1 cellular context compared by ENCODE assay signal in the genomic region with DNA sequence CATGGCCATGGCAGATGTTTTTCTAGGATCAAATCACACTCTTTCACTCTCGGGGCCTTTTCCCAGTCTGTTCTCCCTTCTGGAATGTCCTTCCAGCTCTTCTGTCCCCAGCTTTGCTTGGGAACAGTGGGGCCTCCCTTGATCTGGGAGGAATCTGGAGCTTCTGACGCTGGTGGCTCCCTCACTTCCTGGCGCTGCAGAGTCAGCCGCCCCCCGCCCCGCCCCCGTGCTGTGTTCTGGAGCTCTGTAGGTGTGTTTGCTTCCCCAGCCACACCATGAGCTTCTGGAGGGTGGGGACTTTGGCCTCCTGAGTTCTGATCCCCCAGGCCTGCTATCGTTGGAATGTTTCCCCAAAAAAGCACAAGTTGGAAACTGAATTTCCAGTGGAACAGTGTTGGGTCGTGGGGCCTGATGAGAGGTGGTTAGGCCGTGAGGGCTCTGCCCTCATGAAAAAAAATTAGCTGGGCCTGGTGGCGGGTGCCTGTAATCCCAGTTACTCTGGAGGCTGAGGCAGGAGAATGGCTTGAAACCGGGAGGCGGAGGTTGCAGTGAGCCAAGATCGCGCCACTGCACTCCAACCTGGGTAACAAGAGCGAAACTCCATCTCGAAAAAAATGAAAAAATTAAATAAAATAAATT.
TF ChIP-seq lines count a peak whose summit lies in the region.

No MANE protein-coding gene starts in this region.

TF ChIP-seq in HEK293, 187 proteins besides CTCF, POLR2A, EP300 and RAD21 (continued from another document):
- TF ChIP-seq, protein P1, sequence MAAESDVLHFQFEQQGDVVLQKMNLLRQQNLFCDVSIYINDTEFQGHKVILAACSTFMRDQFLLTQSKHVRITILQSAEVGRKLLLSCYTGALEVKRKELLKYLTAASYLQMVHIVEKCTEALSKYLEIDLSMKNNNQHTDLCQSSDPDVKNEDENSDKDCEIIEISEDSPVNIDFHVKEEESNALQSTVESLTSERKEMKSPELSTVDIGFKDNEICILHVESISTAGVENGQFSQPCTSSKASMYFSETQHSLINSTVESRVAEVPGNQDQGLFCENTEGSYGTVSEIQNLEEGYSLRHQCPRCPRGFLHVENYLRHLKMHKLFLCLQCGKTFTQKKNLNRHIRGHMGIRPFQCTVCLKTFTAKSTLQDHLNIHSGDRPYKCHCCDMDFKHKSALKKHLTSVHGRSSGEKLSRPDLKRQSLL (tag by site-specific recombination; IDR thresholded peaks at IDR 0.05) = peak; percentile 24; the same call in 1 of the 2 replicates
- TF ChIP-seq, protein P2, sequence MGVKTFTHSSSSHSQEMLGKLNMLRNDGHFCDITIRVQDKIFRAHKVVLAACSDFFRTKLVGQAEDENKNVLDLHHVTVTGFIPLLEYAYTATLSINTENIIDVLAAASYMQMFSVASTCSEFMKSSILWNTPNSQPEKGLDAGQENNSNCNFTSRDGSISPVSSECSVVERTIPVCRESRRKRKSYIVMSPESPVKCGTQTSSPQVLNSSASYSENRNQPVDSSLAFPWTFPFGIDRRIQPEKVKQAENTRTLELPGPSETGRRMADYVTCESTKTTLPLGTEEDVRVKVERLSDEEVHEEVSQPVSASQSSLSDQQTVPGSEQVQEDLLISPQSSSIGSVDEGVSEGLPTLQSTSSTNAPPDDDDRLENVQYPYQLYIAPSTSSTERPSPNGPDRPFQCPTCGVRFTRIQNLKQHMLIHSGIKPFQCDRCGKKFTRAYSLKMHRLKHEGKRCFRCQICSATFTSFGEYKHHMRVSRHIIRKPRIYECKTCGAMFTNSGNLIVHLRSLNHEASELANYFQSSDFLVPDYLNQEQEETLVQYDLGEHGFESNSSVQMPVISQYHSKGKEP (tag by site-specific recombination; IDR thresholded peaks at IDR 0.05) = no peak
- TF ChIP-seq ZNF274 (IDR thresholded peaks at IDR 0.05; ENCODE audit: low read length) = no peak
- TF ChIP-seq ZNF274 (tag by site-specific recombination; IDR thresholded peaks at IDR 0.05; ENCODE audit: borderline replicate concordance) = no peak
- TF ChIP-seq ZNF624 (tag by site-specific recombination; IDR thresholded peaks at IDR 0.05) = no peak
- TF ChIP-seq SETDB1 (IDR thresholded peaks at IDR 0.05; ENCODE audit: insufficient read length, low read length) = no peak
- TF ChIP-seq ZNF747 (tag by site-specific recombination; IDR thresholded peaks at IDR 0.05) = no peak
- TF ChIP-seq ZNF660 (tag by site-specific recombination; IDR thresholded peaks at IDR 0.05) = no peak
- TF ChIP-seq ZNF133 (tag by site-specific recombination; IDR thresholded peaks at IDR 0.05) = no peak
- no peak for TF ChIP-seq ZNF585B (tag by site-specific recombination; IDR thresholded peaks at IDR 0.05)
TF ChIP-seq in HEK293: peak in this region for 4.
